11 cellular contexts compared by ENCODE assay signal in the genomic region with DNA sequence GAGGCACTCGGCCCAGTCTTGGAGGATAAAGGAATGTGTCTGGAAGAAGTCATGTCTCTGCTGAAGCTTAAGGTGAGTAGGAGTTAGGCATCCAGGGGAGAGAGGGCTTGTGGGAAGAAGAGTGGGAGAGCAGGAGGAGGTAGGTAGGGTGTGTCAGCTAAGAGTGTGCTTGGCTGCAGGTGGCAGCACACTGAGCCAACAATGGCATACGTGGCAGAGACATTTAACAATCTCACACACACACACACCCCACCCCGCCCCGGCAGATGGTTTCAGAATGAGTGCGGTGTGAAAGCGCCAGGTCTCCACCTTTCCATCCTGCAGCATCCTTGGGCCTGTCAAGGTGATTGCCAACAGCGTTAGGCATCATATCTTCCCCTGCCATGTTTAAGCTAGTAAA. TPM values are rescaled to one million over a fixed set of nuclear protein-coding genes. Genes with fewer than 3 reads are reported as not detected.
DNase-seq lines count a peak whose midpoint lies in the region; ATAC-seq and TF ChIP-seq lines count a peak whose summit lies in the region.
"Had no signal": no experiment of that assay in that cellular context is flagged by ENCODE, and none has a peak within 500 bp of the region (broad histone marks: within the 10 kb centered on the region; RNA-seq: fewer than 3 reads in every experiment).

No MANE protein-coding gene starts in this region.

- H3K9me3 Mint-ChIP-seq in progenitor cell of endocrine pancreas (ENCODE audit: low read depth): peaks cover 6% of the 10 kb centered on the region

- peaks cover 3% of the 10 kb centered on the region for H3K4me1 Mint-ChIP-seq in progenitor cell of endocrine pancreas (ENCODE audit: low read depth)

- H3K36me3 Mint-ChIP-seq in progenitor cell of endocrine pancreas (ENCODE audit: insufficient read depth): peaks cover 3% of the 10 kb centered on the region

- ATAC-seq in GM21381 (IDR thresholded peaks at IDR 0.05; ENCODE audit: unreplicated experiment): peak; percentile 69
- ATAC-seq: heart right ventricle had no signal

- no peaks in the 10 kb centered on the region for H3K27me3 Mint-ChIP-seq in progenitor cell of endocrine pancreas

- peak; percentile 71 for DNase-seq in activated T-cell treated with anti-CD3 and anti-CD28 coated beads, Interleukin-2, amount 50 U/mL, for 48 hours
- DNase-seq in progenitor cell of endocrine pancreas (ENCODE audit: low spot score, unreplicated experiment) (no peak), DMS79 treated with DMSO at 0.1 percent for 48 hours (lab: John Stamatoyannopoulos, UW) (no peak), kidney glomerular epithelial cell (lab: John Stamatoyannopoulos, UW) (no peak)
- no peak for DNase-seq in NK-92 treated with Interleukin-12 subunit alpha and Interleukin-12 subunit beta, amount 100 ng/mL, for 24 hours (lab: John Stamatoyannopoulos, UW)
- DNase-seq: dermis blood vessel endothelial cell, DMS 273 treated with DMSO at 0.1 percent for 48 hours, heart right ventricle, NCI-H2227 treated with DMSO at 0.1 percent for 48 hours had no signal

- peak overlapping the region; percentile 54 for H3K27ac Mint-ChIP-seq in progenitor cell of endocrine pancreas

- TF ChIP-seq CTCF in GM12875 (IDR thresholded peaks at IDR 0.05; ENCODE audit: borderline replicate concordance, insufficient read depth, low read depth, low read length) (0 out of 2 replicates have a peak, but pooled peaks have one; percentile 2), progenitor cell of endocrine pancreas (IDR thresholded peaks at IDR 0.05; ENCODE audit: unreplicated experiment) (no peak)

- no peak overlapping the region for H3K4me3 ChIP-seq in GM12875 (ENCODE audit: low read depth, low read length)
- H3K4me3 ChIP-seq: heart right ventricle had no signal

- H3K4me3 Mint-ChIP-seq in progenitor cell of endocrine pancreas (ENCODE audit: low read depth): no peak overlapping the region

RNA-seq across cellular contexts. Expression of gene ARPC1A, which starts 11.2 kb away (rescaled TPM):
- total RNA-seq in progenitor cell of endocrine pancreas: 135 and 140 TPM in 2 replicates

RNA-seq across cellular contexts. Expression of gene MYH16, which starts 41.9 kb away (rescaled TPM):
- not detected in 2 replicates for total RNA-seq in progenitor cell of endocrine pancreas
- total RNA-seq: dermis blood vessel endothelial cell, heart right ventricle had no signal

Comparison
In these comparisons a context has a peak if more than half of its experiments do, and no peak if none do; other contexts are left out.
1. DNase-seq: peak in activated T-cell treated with anti-CD3 and anti-CD28 coated beads, Interleukin-2, amount 50 U/mL, for 48 hours (2 of 2); none in progenitor cell of endocrine pancreas (single experiment), DMS79 treated with DMSO at 0.1 percent for 48 hours (single experiment), NK-92 treated with Interleukin-12 subunit alpha and Interleukin-12 subunit beta, amount 100 ng/mL, for 24 hours (single experiment) and kidney glomerular epithelial cell (single experiment).